ENCODE assay signal across 14 cellular contexts in the genomic region with DNA sequence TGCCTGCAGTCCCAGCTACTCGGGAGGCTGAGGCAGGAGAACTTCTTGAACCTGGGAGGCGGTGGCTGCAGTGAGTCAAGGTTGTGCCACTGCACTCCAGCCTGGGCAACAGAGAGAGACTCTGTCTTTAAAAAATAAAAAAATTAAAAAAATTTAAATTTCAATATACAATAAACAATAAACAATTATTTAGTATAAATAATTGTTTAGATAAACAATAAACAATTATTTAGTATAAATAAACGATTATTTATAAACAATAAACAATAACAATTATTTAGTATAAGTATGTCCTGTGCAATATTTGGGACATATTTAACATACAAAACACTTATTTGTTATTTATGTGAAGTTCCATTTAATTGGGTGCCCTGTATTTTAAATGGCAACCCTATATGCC.
DNase-seq lines count a peak whose midpoint lies in the region; ATAC-seq and TF ChIP-seq lines count a peak whose summit lies in the region.
"Had no signal": no experiment of that assay in that cellular context is flagged by ENCODE, and none has a peak within 500 bp of the region (broad histone marks: within the 10 kb centered on the region; RNA-seq: fewer than 3 reads in every experiment).

No MANE protein-coding gene starts in this region.

- intact Hi-C loops in CD8-positive, alpha-beta T cell (cut with DNase I, micrococcal nuclease), result no loop called here
- intact Hi-C loops in sigmoid colon (cut with DNase I), result no loop called here

- DNase-seq in CD8-positive, alpha-beta T cell, result no peak
- DNase-seq in RWPE1 (ENCODE audit: low spot score), result no peak
- DNase-seq in fibroblast of lung (ENCODE audit: low read depth in 2 of 2), result no peak
- DNase-seq in sigmoid colon, result no peak
- DNase-seq in NCI-H1048 (lab: John Stamatoyannopoulos, UW), result no peak
- no peak for DNase-seq in HuH-7 (ENCODE audit: low spot score)
- DNase-seq in NCI-H526 (lab: John Stamatoyannopoulos, UW), result no peak
- DNase-seq: activated CD8-positive, alpha-beta memory T cell treated with anti-CD3 and anti-CD28 coated beads for 24 hours; activated naive CD4-positive, alpha-beta T cell treated with anti-CD3 and anti-CD28 coated beads for 36 hours; DND-41; NCI-H187; NCI-H774 had no signal

- no peaks in the 10 kb centered on the region for H3K27me3 ChIP-seq in CD8-positive, alpha-beta T cell (ENCODE audit: insufficient read depth, low read length)
- H3K27me3 ChIP-seq in fibroblast of lung (ENCODE audit: control insufficient read depth, insufficient read depth, low read length), result no peaks in the 10 kb centered on the region
- no peaks in the 10 kb centered on the region for H3K27me3 ChIP-seq in sigmoid colon
- H3K27me3 ChIP-seq: cardiac muscle cell had no signal

- TF ChIP-seq CTCF in CD8-positive, alpha-beta T cell (IDR thresholded peaks at IDR 0.05), result no peak
- no peak for TF ChIP-seq CTCF in RWPE1 (conservative IDR thresholded peaks at IDR 0.05; ENCODE audit: low read depth)
- TF ChIP-seq CTCF in fibroblast of lung (conservative IDR thresholded peaks at IDR 0.05 in 1 of 2, IDR thresholded peaks at IDR 0.05 in 1 of 2; ENCODE audit: low read depth in 1 of 2, low read length in 2 of 2), result no peak
- TF ChIP-seq CTCF in sigmoid colon (IDR thresholded peaks at IDR 0.05), result no peak

- WGBS in sigmoid colon, 2 donors, result 67 to 76% methylated on average over 3 of the region's 3 CpGs

- ATAC-seq in CD8-positive, alpha-beta T cell, result no peak
- no peak for ATAC-seq in HG02884 (IDR thresholded peaks at IDR 0.05; ENCODE audit: unreplicated experiment)

- peaks cover 32% of the 10 kb centered on the region for H3K4me1 ChIP-seq in CD8-positive, alpha-beta T cell (ENCODE audit: insufficient read depth, low read length)
- H3K4me1 ChIP-seq in fibroblast of lung (ENCODE audit: control insufficient read depth, extremely low read depth, insufficient read depth, low read length) (peaks cover 61% of the 10 kb centered on the region), sigmoid colon (peaks cover 0 to 77% (median 66%) of the 10 kb centered on the region in 4 donors)

- TF ChIP-seq POLR2A in sigmoid colon (IDR thresholded peaks at IDR 0.05), result no peak

- TF ChIP-seq EP300 in sigmoid colon (IDR thresholded peaks at IDR 0.05), result no peak

- H3K4me3 Mint-ChIP-seq in CD8-positive, alpha-beta T cell, result peak overlapping the region; percentile 85
- H3K4me3 Mint-ChIP-seq: activated naive CD4-positive, alpha-beta T cell treated with anti-CD3 and anti-CD28 coated beads for 36 hours had no signal

- H3K4me1 Mint-ChIP-seq in CD8-positive, alpha-beta T cell (ENCODE audit: low read depth), result peaks cover 55% of the 10 kb centered on the region

- CTCF ChIA-PET in CD8-positive, alpha-beta T cell (lab: Charles Lee), result interaction anchor here (1.2 kb wide), 1 partner anchor 22 kb away, joined by 4 read pairs; no protein-coding TSS in a partner anchor
- CTCF ChIA-PET in RWPE1 (lab: Yijun Ruan, JAX), result interaction anchor here (0.7 kb wide), 1 partner anchor 351 kb away, joined by 4 read pairs; no protein-coding TSS in a partner anchor

- no peak overlapping the region for H3K27ac Mint-ChIP-seq in CD8-positive, alpha-beta T cell

- no peak overlapping the region for H2AFZ ChIP-seq in fibroblast of lung (ENCODE audit: low read length)

- no peaks in the 10 kb centered on the region for H3K9me3 Mint-ChIP-seq in CD8-positive, alpha-beta T cell
- H3K9me3 Mint-ChIP-seq: activated naive CD4-positive, alpha-beta T cell treated with anti-CD3 and anti-CD28 coated beads for 36 hours had no signal

- no peaks in the 10 kb centered on the region for H3K27me3 Mint-ChIP-seq in CD8-positive, alpha-beta T cell (ENCODE audit: low read depth)

- no peak overlapping the region for H3K27ac ChIP-seq in CD8-positive, alpha-beta T cell (ENCODE audit: low read depth, low read length)
- H3K27ac ChIP-seq in RWPE1, result peak overlapping the region; percentile 78
- peak overlapping the region; percentile 92 for H3K27ac ChIP-seq in fibroblast of lung (ENCODE audit: insufficient read depth, low read length)
- H3K27ac ChIP-seq in sigmoid colon, result peak overlapping the region; percentile 80 to 94 (median 92)

- H4K20me1 ChIP-seq in fibroblast of lung (ENCODE audit: control insufficient read depth, extremely low read depth, insufficient read depth, low read length), result no peaks in the 10 kb centered on the region

- POLR2A ChIA-PET in CD8-positive, alpha-beta T cell (lab: Charles Lee), result no interaction called here
- POLR2A ChIA-PET in RWPE1 (lab: Yijun Ruan, JAX; ENCODE audit: low non-redundant PET), result no interaction called here

- H3K9ac ChIP-seq in fibroblast of lung (ENCODE audit: insufficient read depth, low read length), result no peak overlapping the region

- H3K4me3 ChIP-seq in CD8-positive, alpha-beta T cell (ENCODE audit: low read depth, low read length), result no peak overlapping the region
- no peak overlapping the region for H3K4me3 ChIP-seq in fibroblast of lung (replicated peaks in 1 of 4; ENCODE audit: control extremely low read depth in 1 of 4, insufficient read depth in 1 of 4, low read depth in 3 of 4, low read length in 4 of 4)
- no peak overlapping the region for H3K4me3 ChIP-seq in sigmoid colon
- H3K4me3 ChIP-seq: cardiac muscle cell had no signal

- no peaks in the 10 kb centered on the region for H3K36me3 ChIP-seq in CD8-positive, alpha-beta T cell (ENCODE audit: insufficient read depth, low read length)
- peaks cover 1% of the 10 kb centered on the region for H3K36me3 ChIP-seq in fibroblast of lung (ENCODE audit: control insufficient read depth, insufficient read depth, low read length)
- H3K36me3 ChIP-seq in sigmoid colon, result no peaks in the 10 kb centered on the region
- H3K36me3 ChIP-seq: cardiac muscle cell had no signal

- no peak overlapping the region for H3K4me2 ChIP-seq in fibroblast of lung (ENCODE audit: extremely low read depth, insufficient read depth, low read length)

- peaks cover 2% of the 10 kb centered on the region for H3K79me2 ChIP-seq in fibroblast of lung (ENCODE audit: control insufficient read depth, insufficient read depth, low read length)

- no peaks in the 10 kb centered on the region for H3K9me3 ChIP-seq in CD8-positive, alpha-beta T cell (ENCODE audit: low read length)
- H3K9me3 ChIP-seq in fibroblast of lung (ENCODE audit: control insufficient read depth, insufficient read depth, low read depth, low read length), result no peaks in the 10 kb centered on the region
- no peaks in the 10 kb centered on the region for H3K9me3 ChIP-seq in sigmoid colon

- peaks cover 3% of the 10 kb centered on the region for H3K36me3 Mint-ChIP-seq in CD8-positive, alpha-beta T cell
